Comparison of ENCODE assay signal across 20 cellular contexts in genomic region chr5:172588380-172588779, GRCh38. TPM values are rescaled to one million over a fixed set of nuclear protein-coding genes. Genes with fewer than 3 reads are reported as not detected.
DNase-seq lines count a peak whose midpoint lies in the region; ATAC-seq and TF ChIP-seq lines count a peak whose summit lies in the region.
"Had no signal": no experiment of that assay in that cellular context is flagged by ENCODE, and none has a peak within 500 bp of the region (broad histone marks: within the 10 kb centered on the region; RNA-seq: fewer than 3 reads in every experiment).

No MANE protein-coding gene starts in this region.

- H3K27ac ChIP-seq in left ventricle myocardium inferior (replicated peaks) (peak overlapping the region; percentile 90), heart left ventricle (no peak overlapping the region), neuronal stem cell (replicated peaks; ENCODE audit: low read length) (no peak overlapping the region)
- H3K27ac ChIP-seq: A549 had no signal

- no peak overlapping the region for H3K4me3 Mint-ChIP-seq in stimulated activated effector memory CD8-positive, alpha-beta T cell treated with anti-CD3 and anti-CD28 coated beads, Interleukin-12 subunit alpha, Interleukin-12 subunit beta, amount 100 ng/mL, for 72 hours
- H3K4me3 Mint-ChIP-seq: CD4-positive, CD25-positive, alpha-beta regulatory T cell; CD8-positive, alpha-beta T cell; GM23338; HFFc6 had no signal

- H3K36me3 ChIP-seq in left ventricle myocardium inferior (no peaks in the 10 kb centered on the region), heart left ventricle (no peaks in the 10 kb centered on the region), neuronal stem cell (replicated peaks in 1 of 2; ENCODE audit: control insufficient read depth in 2 of 2, insufficient read depth in 2 of 2, low read length in 2 of 2) (no peaks in the 10 kb centered on the region)
- H3K36me3 ChIP-seq: HAP-1 had no signal

- WGBS in heart left ventricle, 4 donors, result 78 to 91% (median 89%) methylated on average over 7 of the region's 7 CpGs
- no CpG with 5 or more reads among the region's 7 CpGs for WGBS in neuronal stem cell (ENCODE audit: extremely low coverage in 2 of 2, insufficient read length in 2 of 2, insufficient replicate concordance in 1 of 2), 2 donors

- no peak overlapping the region for H3K23ac ChIP-seq in neuronal stem cell (ENCODE audit: low read depth, low read length, poor library complexity)

- peaks cover 46% of the 10 kb centered on the region for H3K4me1 ChIP-seq in left ventricle myocardium inferior
- H3K4me1 ChIP-seq in heart left ventricle, result peaks cover 0 to 48% (median 32%) of the 10 kb centered on the region in 12 donors
- H3K4me1 ChIP-seq in neuronal stem cell (ENCODE audit: control insufficient read depth in 2 of 2, insufficient read depth in 1 of 2, low read depth in 1 of 2, low read length in 2 of 2), result peaks cover 0 to 5% of the 10 kb centered on the region in 2 donors
- H3K4me1 ChIP-seq: A549, Caco-2, HAP-1 had no signal

- no peak overlapping the region for H2BK5ac ChIP-seq in neuronal stem cell (ENCODE audit: low read length)

- DNase-seq in left ventricle myocardium inferior (no peak), heart left ventricle (no peak), neuronal stem cell (ENCODE audit: low spot score) (no peak), NCI-H2029 treated with DMSO at 0.1 percent for 48 hours (lab: John Stamatoyannopoulos, UW) (no peak)
- DNase-seq in stimulated activated effector memory CD8-positive, alpha-beta T cell treated with anti-CD3 and anti-CD28 coated beads, Interleukin-12 subunit alpha, Interleukin-12 subunit beta, amount 100 ng/mL, for 72 hours (ENCODE audit: low spot score in 2 of 2), result no peak
- DNase-seq: 8988T; ACHN; C1 segment of cervical spinal cord; Caco-2; CD4-positive, CD25-positive, alpha-beta regulatory T cell; CD8-positive, alpha-beta T cell; DMS153; DND-41; HFFc6 had no signal

- no peak for TF ChIP-seq POLR2A in heart left ventricle (IDR thresholded peaks at IDR 0.05)

- peak overlapping the region; percentile 25 for H3K14ac ChIP-seq in neuronal stem cell (ENCODE audit: low read length)

- intact Hi-C loops in left ventricle myocardium inferior (cut with micrococcal nuclease), result no loop called here
- intact Hi-C loops in heart left ventricle (cut with DNase I), result loop anchor here in 6 of 10 donors (5.0 to 10.0 kb wide), 5 partner anchors 54 to 109 kb away; partner anchors contain the start of gene NEURL1B (in 4 of the 6)

- peak overlapping the region; percentile 32 for H3K18ac ChIP-seq in neuronal stem cell (ENCODE audit: low read length)

- ATAC-seq in heart left ventricle, result no peak
- ATAC-seq in stimulated activated effector memory CD8-positive, alpha-beta T cell treated with anti-CD3 and anti-CD28 coated beads, Interleukin-12 subunit alpha, Interleukin-12 subunit beta, amount 100 ng/mL, for 72 hours, result peak; percentile 33
- no peak for ATAC-seq in HG02938 (IDR thresholded peaks at IDR 0.05; ENCODE audit: unreplicated experiment)
- ATAC-seq in GM18858 (IDR thresholded peaks at IDR 0.05; ENCODE audit: unreplicated experiment), result no peak
- ATAC-seq: A549; CD8-positive, alpha-beta T cell; GM12878; GM23338 had no signal

- H3K4me3 ChIP-seq in left ventricle myocardium inferior, result no peak overlapping the region
- H3K4me3 ChIP-seq in heart left ventricle, result no peak overlapping the region
- no peak overlapping the region for H3K4me3 ChIP-seq in neuronal stem cell (ENCODE audit: low read length in 2 of 2)
- H3K4me3 ChIP-seq: A549, GM12878, GM23338, HAP-1 had no signal

- no peak overlapping the region for H2BK12ac ChIP-seq in neuronal stem cell (ENCODE audit: low read length)

- no peak overlapping the region for H2BK120ac ChIP-seq in neuronal stem cell (ENCODE audit: low read depth, low read length)

- H3K4me2 ChIP-seq in neuronal stem cell (ENCODE audit: insufficient read depth, low read length, poor library complexity, severe bottlenecking), result no peak overlapping the region
- H3K4me2 ChIP-seq: A549 had no signal

- no peak overlapping the region for H4K91ac ChIP-seq in neuronal stem cell (ENCODE audit: low read depth, low read length, poor library complexity)

- H2BK15ac ChIP-seq in neuronal stem cell (ENCODE audit: low read length), result no peak overlapping the region

- no peak overlapping the region for H3K4ac ChIP-seq in neuronal stem cell (ENCODE audit: low read length)

- H4K8ac ChIP-seq in neuronal stem cell (ENCODE audit: low read depth, low read length), result no peak overlapping the region

- no peaks in the 10 kb centered on the region for H3K79me1 ChIP-seq in neuronal stem cell (ENCODE audit: low read depth, low read length)

- H3K9me3 Mint-ChIP-seq in stimulated activated effector memory CD8-positive, alpha-beta T cell treated with anti-CD3 and anti-CD28 coated beads, Interleukin-12 subunit alpha, Interleukin-12 subunit beta, amount 100 ng/mL, for 72 hours, result no peaks in the 10 kb centered on the region
- H3K9me3 Mint-ChIP-seq: CD8-positive, alpha-beta T cell; GM23338; HFFc6 had no signal

- no peak for TF ChIP-seq CTCF in left ventricle myocardium inferior (IDR thresholded peaks at IDR 0.05; ENCODE audit: borderline replicate concordance)
- TF ChIP-seq CTCF in heart left ventricle (IDR thresholded peaks at IDR 0.05), result no peak

- no peaks in the 10 kb centered on the region for H3K4me1 Mint-ChIP-seq in stimulated activated effector memory CD8-positive, alpha-beta T cell treated with anti-CD3 and anti-CD28 coated beads, Interleukin-12 subunit alpha, Interleukin-12 subunit beta, amount 100 ng/mL, for 72 hours
- H3K4me1 Mint-ChIP-seq: CD4-positive, CD25-positive, alpha-beta regulatory T cell had no signal

- no peak overlapping the region for H3K27ac Mint-ChIP-seq in stimulated activated effector memory CD8-positive, alpha-beta T cell treated with anti-CD3 and anti-CD28 coated beads, Interleukin-12 subunit alpha, Interleukin-12 subunit beta, amount 100 ng/mL, for 72 hours
- H3K27ac Mint-ChIP-seq: CD4-positive, CD25-positive, alpha-beta regulatory T cell; CD8-positive, alpha-beta T cell; GM23338; HFFc6 had no signal

- peak overlapping the region; percentile 41 for H2AK5ac ChIP-seq in neuronal stem cell (ENCODE audit: low read depth, low read length)

- H3K27me3 ChIP-seq in left ventricle myocardium inferior (ENCODE audit: low read depth) (no peaks in the 10 kb centered on the region), heart left ventricle (no peaks in the 10 kb centered on the region), neuronal stem cell (ENCODE audit: control insufficient read depth in 3 of 3, insufficient read depth in 3 of 3, low read depth in 1 of 3, low read length in 3 of 3) (peaks cover 0 to 63% (median 2%) of the 10 kb centered on the region in 3 experiments)

- no peak overlapping the region for H2AFZ ChIP-seq in neuronal stem cell (ENCODE audit: low read length)
- H2AFZ ChIP-seq: GM23338 had no signal

- no peak overlapping the region for H3K9ac ChIP-seq in neuronal stem cell (ENCODE audit: low read depth, low read length, poor library complexity)

- H3K36me3 Mint-ChIP-seq in stimulated activated effector memory CD8-positive, alpha-beta T cell treated with anti-CD3 and anti-CD28 coated beads, Interleukin-12 subunit alpha, Interleukin-12 subunit beta, amount 100 ng/mL, for 72 hours, result no peaks in the 10 kb centered on the region
- H3K36me3 Mint-ChIP-seq: CD4-positive, CD25-positive, alpha-beta regulatory T cell; CD8-positive, alpha-beta T cell had no signal

- H3K9me3 ChIP-seq in left ventricle myocardium inferior (replicated peaks) (no peaks in the 10 kb centered on the region), heart left ventricle (no peaks in the 10 kb centered on the region), neuronal stem cell (replicated peaks in 1 of 2; ENCODE audit: control insufficient read depth in 2 of 2, insufficient read depth in 1 of 2, low read depth in 1 of 2, low read length in 2 of 2) (no peaks in the 10 kb centered on the region)
- H3K9me3 ChIP-seq: A549, Caco-2, HAP-1 had no signal

RNA-seq across cellular contexts. Expression of gene NEURL1B, which starts 52.7 kb away (rescaled TPM):
- 24.0 TPM for total RNA-seq in left ventricle myocardium inferior
- total RNA-seq in heart left ventricle, result 10 to 100 TPM; 16.1 to 47.1 (median 25.8) TPM
- 10 to 100 TPM; 11.8 to 37.9 TPM for polyA plus RNA-seq in heart left ventricle
- 8.1 TPM for polyA plus RNA-seq in neuronal stem cell (2013, experiment 1 of 2)
- 8.2 TPM for polyA plus RNA-seq in neuronal stem cell (2013, experiment 2 of 2)
- polyA plus RNA-seq: CD4-positive, CD25-positive, alpha-beta regulatory T cell had no signal
